Comparison of ENCODE assay signal across 8 cellular contexts in genomic region chr4:2537011-2537830, GRCh38. TPM values are rescaled to one million over a fixed set of nuclear protein-coding genes. Genes with fewer than 3 reads are reported as not detected.
DNase-seq lines count a peak whose midpoint lies in the region; ATAC-seq and TF ChIP-seq lines count a peak whose summit lies in the region.

No MANE protein-coding gene starts in this region.

- H3K27ac Mint-ChIP-seq in nephron = peak overlapping the region; percentile 88 to 98 (median 97)
- peak overlapping the region; percentile 81 for H3K27ac Mint-ChIP-seq in stimulated activated naive CD8-positive, alpha-beta T cell treated with anti-CD3 and anti-CD28 coated beads, Interleukin-15, Interleukin-2, amounts not matched to agents 100 ng/mL and 50 ng/mL, for 24 hours

- DNase-seq in GM13976 (ENCODE audit: low spot score) = peak; percentile 59
- DNase-seq in NCI-H69 (lab: John Stamatoyannopoulos, UW) = peak; percentile 68
- peak; percentile 48 for DNase-seq in activated T-cell treated with anti-CD3 and anti-CD28 coated beads, Interleukin-2, amount 50 U/mL, for 4 hours
- peak; percentile 35 to 48 for DNase-seq in fibroblast of lung (ENCODE audit: low read depth in 2 of 2)
- no peak for DNase-seq in hippocampal formation (lab: John Stamatoyannopoulos, UW)

- H3K4me3 Mint-ChIP-seq in activated T-cell treated with anti-CD3 and anti-CD28 coated beads, Interleukin-2, amount 50 U/mL, for 4 hours = peak overlapping the region; percentile 90
- peak overlapping the region; percentile 90 to 95 (median 95) for H3K4me3 Mint-ChIP-seq in nephron
- peak overlapping the region; percentile 89 for H3K4me3 Mint-ChIP-seq in stimulated activated naive CD8-positive, alpha-beta T cell treated with anti-CD3 and anti-CD28 coated beads, Interleukin-15, Interleukin-2, amounts not matched to agents 100 ng/mL and 50 ng/mL, for 24 hours

- H3K27me3 ChIP-seq in fibroblast of lung (ENCODE audit: control insufficient read depth, insufficient read depth, low read length) = no peaks in the 10 kb centered on the region

- no peaks in the 10 kb centered on the region for H4K20me1 ChIP-seq in fibroblast of lung (ENCODE audit: control insufficient read depth, extremely low read depth, insufficient read depth, low read length)

- peak overlapping the region; percentile 81 for H3K4me2 ChIP-seq in fibroblast of lung (ENCODE audit: extremely low read depth, insufficient read depth, low read length)

- peaks cover 49% of the 10 kb centered on the region for H3K79me2 ChIP-seq in fibroblast of lung (ENCODE audit: control insufficient read depth, insufficient read depth, low read length)

- peaks cover 7% of the 10 kb centered on the region for H3K4me1 ChIP-seq in fibroblast of lung (ENCODE audit: control insufficient read depth, extremely low read depth, insufficient read depth, low read length)

- no peaks in the 10 kb centered on the region for H3K36me3 Mint-ChIP-seq in activated T-cell treated with anti-CD3 and anti-CD28 coated beads, Interleukin-2, amount 50 U/mL, for 4 hours (ENCODE audit: insufficient read depth)
- peaks cover 5% of the 10 kb centered on the region for H3K36me3 Mint-ChIP-seq in nephron (ENCODE audit: low read depth)
- peaks cover 11% of the 10 kb centered on the region for H3K36me3 Mint-ChIP-seq in stimulated activated naive CD8-positive, alpha-beta T cell treated with anti-CD3 and anti-CD28 coated beads, Interleukin-15, Interleukin-2, amounts not matched to agents 100 ng/mL and 50 ng/mL, for 24 hours (ENCODE audit: low read depth)

- H3K4me3 ChIP-seq in fibroblast of lung (replicated peaks in 1 of 4; ENCODE audit: control extremely low read depth in 1 of 4, insufficient read depth in 1 of 4, low read depth in 3 of 4, low read length in 4 of 4) = peak overlapping the region; percentile 72 to 91 (median 86)

- peak; percentile 14 for ATAC-seq in HG02763 (IDR thresholded peaks at IDR 0.05; ENCODE audit: unreplicated experiment)
- ATAC-seq in activated T-cell treated with anti-CD3 and anti-CD28 coated beads, Interleukin-2, amount 50 U/mL, for 4 hours = peak; percentile 20 to 31

- H3K9me3 Mint-ChIP-seq in activated T-cell treated with anti-CD3 and anti-CD28 coated beads, Interleukin-2, amount 50 U/mL, for 4 hours = no peaks in the 10 kb centered on the region
- no peaks in the 10 kb centered on the region for H3K9me3 Mint-ChIP-seq in nephron
- no peaks in the 10 kb centered on the region for H3K9me3 Mint-ChIP-seq in stimulated activated naive CD8-positive, alpha-beta T cell treated with anti-CD3 and anti-CD28 coated beads, Interleukin-15, Interleukin-2, amounts not matched to agents 100 ng/mL and 50 ng/mL, for 24 hours

- peak overlapping the region; percentile 84 for H3K9ac ChIP-seq in fibroblast of lung (ENCODE audit: insufficient read depth, low read length)

- H2AFZ ChIP-seq in fibroblast of lung (ENCODE audit: low read length) = peak overlapping the region; percentile 20

- H3K27ac ChIP-seq in fibroblast of lung (ENCODE audit: insufficient read depth, low read length) = peak overlapping the region; percentile 71

- no peaks in the 10 kb centered on the region for H3K27me3 Mint-ChIP-seq in activated T-cell treated with anti-CD3 and anti-CD28 coated beads, Interleukin-2, amount 50 U/mL, for 4 hours (ENCODE audit: low read depth)
- H3K27me3 Mint-ChIP-seq in nephron (ENCODE audit: low read depth) = no peaks in the 10 kb centered on the region
- H3K27me3 Mint-ChIP-seq in stimulated activated naive CD8-positive, alpha-beta T cell treated with anti-CD3 and anti-CD28 coated beads, Interleukin-15, Interleukin-2, amounts not matched to agents 100 ng/mL and 50 ng/mL, for 24 hours = no peaks in the 10 kb centered on the region

- H3K9me3 ChIP-seq in fibroblast of lung (ENCODE audit: control insufficient read depth, insufficient read depth, low read depth, low read length) = no peaks in the 10 kb centered on the region

- TF ChIP-seq CTCF in GM13976 (IDR thresholded peaks at IDR 0.05; ENCODE audit: borderline replicate concordance, control extremely low read depth, extremely low read depth, insufficient read depth, missing control alignments) (no peak), fibroblast of lung (conservative IDR thresholded peaks at IDR 0.05 in 1 of 2, IDR thresholded peaks at IDR 0.05 in 1 of 2; ENCODE audit: low read depth in 1 of 2, low read length in 2 of 2) (no peak), nephron (IDR thresholded peaks at IDR 0.05; ENCODE audit: unreplicated experiment in 3 of 3) (no peak)

- H3K4me1 Mint-ChIP-seq in activated T-cell treated with anti-CD3 and anti-CD28 coated beads, Interleukin-2, amount 50 U/mL, for 4 hours (ENCODE audit: low read depth) = peaks cover 22% of the 10 kb centered on the region
- peaks cover 5% of the 10 kb centered on the region for H3K4me1 Mint-ChIP-seq in nephron
- peaks cover 30% of the 10 kb centered on the region for H3K4me1 Mint-ChIP-seq in stimulated activated naive CD8-positive, alpha-beta T cell treated with anti-CD3 and anti-CD28 coated beads, Interleukin-15, Interleukin-2, amounts not matched to agents 100 ng/mL and 50 ng/mL, for 24 hours (ENCODE audit: low read depth)

- H3K36me3 ChIP-seq in fibroblast of lung (ENCODE audit: control insufficient read depth, insufficient read depth, low read length) = no peaks in the 10 kb centered on the region

- in situ Hi-C loops in GM13976 (cut with MboI; ENCODE audit: low sequenced_read_pairs, unreplicated experiment) = no loop called here

RNA-seq across cellular contexts. Expression of gene FAM193A, which starts 0.8 kb away (rescaled TPM):
- total RNA-seq in activated T-cell treated with anti-CD3 and anti-CD28 coated beads, Interleukin-2, amount 50 U/mL, for 4 hours = 10 to 100 TPM; 24.7 to 25.3 (median 24.9) TPM
- total RNA-seq in fibroblast of lung = 7.4 and 10.9 TPM in 2 replicates
- 5.6 and 7.4 TPM in 2 replicates for polyA plus RNA-seq in fibroblast of lung
- polyA plus RNA-seq in fibroblast of lung (2012) = 12.3 and 13.1 TPM in 2 replicates
- polyA minus RNA-seq in fibroblast of lung (ENCODE audit: low replicate concordance) = 23.6 and 31.3 TPM in 2 replicates

Comparison
In these comparisons a context has a peak if more than half of its experiments do, and no peak if none do; other contexts are left out.
1. DNase-seq: peak in GM13976 (single experiment), NCI-H69 (single experiment), activated T-cell treated with anti-CD3 and anti-CD28 coated beads, Interleukin-2, amount 50 U/mL, for 4 hours (single experiment) and fibroblast of lung (2 of 2); none in hippocampal formation (0 of 2).
2. Peak in every context shown above with its lines, with median percentiles within 50 percentile points of each other: H3K4me3 Mint-ChIP-seq.